In genomic region chr5:1515311-1515920, GRCh38 we compare ENCODE assay signal across 11 cellular contexts. TPM values are rescaled to one million over a fixed set of nuclear protein-coding genes. Genes with fewer than 3 reads are reported as not detected.
DNase-seq lines count a peak whose midpoint lies in the region; ATAC-seq and TF ChIP-seq lines count a peak whose summit lies in the region.
"Had no signal": no experiment of that assay in that cellular context is flagged by ENCODE, and none has a peak within 500 bp of the region (broad histone marks: within the 10 kb centered on the region; RNA-seq: fewer than 3 reads in every experiment).

No MANE protein-coding gene starts in this region.

- H3K79me2 ChIP-seq in H9 (ENCODE audit: insufficient read depth, low read length) (peaks cover 61% of the 10 kb centered on the region; the same call in 1 of the 2 replicates), smooth muscle cell (ENCODE audit: low read depth) (peaks cover 92% of the 10 kb centered on the region)

- no peaks in the 10 kb centered on the region for H3K9me3 ChIP-seq in H9 (ENCODE audit: control insufficient read depth, low read depth, low read length)
- H3K9me3 ChIP-seq in iPS-18c (ENCODE audit: control insufficient read depth, insufficient read depth, low read length), result peaks cover 3% of the 10 kb centered on the region
- no peaks in the 10 kb centered on the region for H3K9me3 ChIP-seq in smooth muscle cell (replicated peaks; ENCODE audit: low read depth)
- H3K9me3 ChIP-seq: SJSA1 had no signal

- peaks cover 4% of the 10 kb centered on the region for H3F3A ChIP-seq in smooth muscle cell (ENCODE audit: low read depth)

- H3K27ac Mint-ChIP-seq in H9, result peak overlapping the region; percentile 98 to 99 (median 98)
- peak overlapping the region; percentile 8 for H3K27ac Mint-ChIP-seq in activated CD8-positive, alpha-beta T cell treated with anti-CD3 and anti-CD28 coated beads for 36 hours

- H3K27me3 Mint-ChIP-seq in H9 (ENCODE audit: low read depth), result no peaks in the 10 kb centered on the region
- H3K27me3 Mint-ChIP-seq in activated CD8-positive, alpha-beta T cell treated with anti-CD3 and anti-CD28 coated beads for 36 hours, result no peaks in the 10 kb centered on the region

- H3K9ac ChIP-seq in H9 (ENCODE audit: extremely low read depth, insufficient read length, low read length), result no peak overlapping the region
- H3K9ac ChIP-seq in smooth muscle cell (ENCODE audit: low read depth), result peak overlapping the region; percentile 95

- no peak overlapping the region for H2BK120ac ChIP-seq in H9 (ENCODE audit: low read depth, low read length, poor library complexity, severe bottlenecking)

- peak; percentile 21 for ATAC-seq in activated CD8-positive, alpha-beta T cell treated with anti-CD3 and anti-CD28 coated beads for 36 hours
- ATAC-seq in HG03135 (IDR thresholded peaks at IDR 0.05; ENCODE audit: unreplicated experiment) (no peak), GM18867 (IDR thresholded peaks at IDR 0.05; ENCODE audit: unreplicated experiment) (no peak)

- no peak overlapping the region for H3T11ph ChIP-seq in H9 (ENCODE audit: low read length)

- H2BK5ac ChIP-seq in H9 (ENCODE audit: insufficient read length, low read length), result peak overlapping the region; percentile 15

- H2AFZ ChIP-seq in H9 (ENCODE audit: low read length) (no peak overlapping the region), smooth muscle cell (ENCODE audit: low read depth) (no peak overlapping the region)

- DNase-seq in H9 (peak; percentile 45), smooth muscle cell (lab: John Stamatoyannopoulos, UW; ENCODE audit: unreplicated experiment) (no peak), NCI-H526 treated with DMSO at 0.1 percent for 48 hours (lab: John Stamatoyannopoulos, UW) (no peak), NCI-H69 (lab: John Stamatoyannopoulos, UW) (no peak)
- no peak for DNase-seq in activated CD8-positive, alpha-beta T cell treated with anti-CD3 and anti-CD28 coated beads for 36 hours
- DNase-seq: effector CD4-positive, alpha-beta T cell; NCI-H1048 had no signal

- peak overlapping the region; percentile 47 for H4K91ac ChIP-seq in H9 (ENCODE audit: insufficient read length, low read depth, low read length)

- H3K4me1 Mint-ChIP-seq in H9, result peaks cover 68 to 76% of the 10 kb centered on the region in 2 experiments
- H3K4me1 Mint-ChIP-seq in activated CD8-positive, alpha-beta T cell treated with anti-CD3 and anti-CD28 coated beads for 36 hours (ENCODE audit: low read depth), result peaks cover 31% of the 10 kb centered on the region

- peak overlapping the region; percentile 18 for H4K5ac ChIP-seq in H9 (ENCODE audit: insufficient read length, low read depth, low read length)

- H3K27ac ChIP-seq in H9 (ENCODE audit: insufficient read length, low read depth, low read length) (peak overlapping the region; percentile 59), smooth muscle cell (ENCODE audit: low read depth) (peak overlapping the region; percentile 99)
- H3K27ac ChIP-seq: SJSA1 had no signal

- intact Hi-C loops in activated CD8-positive, alpha-beta T cell treated with anti-CD3 and anti-CD28 coated beads for 36 hours (cut with micrococcal nuclease), result no loop called here

- peak overlapping the region; percentile 68 for H2BK12ac ChIP-seq in H9 (ENCODE audit: insufficient read length, low read depth, low read length)

- H3K36me3 ChIP-seq in smooth muscle cell (ENCODE audit: low read depth), result no peaks in the 10 kb centered on the region

- no peak overlapping the region; the same call in none of the 2 replicates for H3K4ac ChIP-seq in H9 (ENCODE audit: low read depth, low read length)

- WGBS in H9 (ENCODE audit: extremely low coverage, insufficient read length, low lambda C conversion rate), result no CpG with 5 or more reads among the region's 11 CpGs
- WGBS in smooth muscle cell (ENCODE audit: low lambda C conversion rate), result 70% methylated on average over 10 of the region's 11 CpGs

- peak overlapping the region; percentile 80 for H3K14ac ChIP-seq in H9 (ENCODE audit: insufficient read depth, low read length)

- no peak overlapping the region for H4K8ac ChIP-seq in H9 (replicated peaks; ENCODE audit: insufficient read length, low read depth, low read length)

- H3K4me3 ChIP-seq in iPS-18c (ENCODE audit: insufficient read depth, low read depth, low read length) (0 out of 2 replicates have a peak overlapping the region, but pooled peaks have one; percentile 28), smooth muscle cell (no peak overlapping the region)
- H3K4me3 ChIP-seq: SJSA1 had no signal

- H2AK5ac ChIP-seq in H9 (ENCODE audit: insufficient read length, low read length), result peak overlapping the region; percentile 5

- H3K9me3 Mint-ChIP-seq in H9, result no peaks in the 10 kb centered on the region
- H3K9me3 Mint-ChIP-seq in activated CD8-positive, alpha-beta T cell treated with anti-CD3 and anti-CD28 coated beads for 36 hours, result no peaks in the 10 kb centered on the region

- H3K27me3 ChIP-seq in H9 (ENCODE audit: insufficient read depth, low read length), result no peaks in the 10 kb centered on the region
- no peaks in the 10 kb centered on the region for H3K27me3 ChIP-seq in smooth muscle cell (ENCODE audit: low read depth)
- H3K27me3 ChIP-seq: SJSA1 had no signal

- peak overlapping the region; percentile 38 to 45; a peak in 3 of 5 replicates for H3K4me3 Mint-ChIP-seq in H9
- H3K4me3 Mint-ChIP-seq in activated CD8-positive, alpha-beta T cell treated with anti-CD3 and anti-CD28 coated beads for 36 hours, result no peak overlapping the region

- POLR2A ChIA-PET in activated CD8-positive, alpha-beta T cell treated with anti-CD3 and anti-CD28 coated beads for 36 hours (lab: Charles Lee), result interaction anchor here (0.9 kb wide), 1 partner anchor 19 kb away, joined by 3 read pairs; no protein-coding TSS in a partner anchor

- TF ChIP-seq CTCF in H9 (conservative IDR thresholded peaks at IDR 0.05) (no peak), smooth muscle cell (IDR thresholded peaks at IDR 0.05; ENCODE audit: borderline replicate concordance, insufficient read depth, poor library complexity, severe bottlenecking) (no peak)
- TF ChIP-seq CTCF in activated CD8-positive, alpha-beta T cell treated with anti-CD3 and anti-CD28 coated beads for 36 hours (IDR thresholded peaks at IDR 0.05), result no peak

- CTCF ChIA-PET in activated CD8-positive, alpha-beta T cell treated with anti-CD3 and anti-CD28 coated beads for 36 hours (lab: Charles Lee), result interaction anchor here (0.9 kb wide), 1 partner anchor 130 kb away, joined by 3 read pairs; no protein-coding TSS in a partner anchor

- H3K4me1 ChIP-seq in H9 (ENCODE audit: insufficient read depth, low read length) (peaks cover 20% of the 10 kb centered on the region), smooth muscle cell (ENCODE audit: low read depth) (peaks cover 33% of the 10 kb centered on the region)

- H3K36me3 Mint-ChIP-seq in H9 (ENCODE audit: insufficient read depth in 1 of 3, low read depth in 3 of 3), result peaks cover 33 to 67% (median 51%) of the 10 kb centered on the region in 3 experiments
- H3K36me3 Mint-ChIP-seq in activated CD8-positive, alpha-beta T cell treated with anti-CD3 and anti-CD28 coated beads for 36 hours (ENCODE audit: low read depth), result peaks cover 19% of the 10 kb centered on the region

- H4K20me1 ChIP-seq in H9 (ENCODE audit: control insufficient read depth, insufficient read depth, insufficient read length) (peaks cover 6% of the 10 kb centered on the region), smooth muscle cell (ENCODE audit: low read depth) (peaks cover 100% of the 10 kb centered on the region)

- no peak overlapping the region for H2BK20ac ChIP-seq in H9 (ENCODE audit: low read depth, low read length, poor library complexity, severe bottlenecking)

- no peak overlapping the region for H2BK15ac ChIP-seq in H9 (ENCODE audit: low read depth, low read length)

- H3K23me2 ChIP-seq in H9 (ENCODE audit: insufficient read length, low read depth, low read length, poor library complexity, severe bottlenecking), result no peaks in the 10 kb centered on the region

- H3K18ac ChIP-seq in H9 (ENCODE audit: insufficient read length, low read depth, low read length), result peak overlapping the region; percentile 29

- H3K4me2 ChIP-seq in H9 (ENCODE audit: insufficient read depth, insufficient read length, low read length), result no peak overlapping the region
- peak overlapping the region; percentile 65 for H3K4me2 ChIP-seq in smooth muscle cell

- H3K79me1 ChIP-seq in H9 (ENCODE audit: insufficient read depth, low read depth, low read length, poor library complexity, severe bottlenecking), result peaks cover 7% of the 10 kb centered on the region

- no peak overlapping the region for H3K56ac ChIP-seq in H9 (ENCODE audit: insufficient read length, low read depth, low read length)

- no peak overlapping the region for H3K23ac ChIP-seq in H9 (ENCODE audit: insufficient read length, low read depth, low read length)

RNA-seq across cellular contexts. Expression of gene LPCAT1, which starts 8.3 kb away (rescaled TPM):
- total RNA-seq in H9 (2021) (222 and 231 TPM in 2 replicates), smooth muscle cell (42.7 and 52.0 TPM in 2 replicates)
- total RNA-seq in activated CD8-positive, alpha-beta T cell treated with anti-CD3 and anti-CD28 coated beads for 36 hours, result 10 to 100 TPM; 37.2 to 43.6 TPM
- polyA plus RNA-seq in smooth muscle cell, result 50.1 and 55.7 TPM in 2 replicates
